ENCODE assay signal across 9 cellular contexts in genomic region chr12:75981773-75982564, GRCh38. TPM values are rescaled to one million over a fixed set of nuclear protein-coding genes. Genes with fewer than 3 reads are reported as not detected.
A peak's percentile ranks its signal among the peaks of the same experiment; 100 is the strongest.
DNase-seq lines count a peak whose midpoint lies in the region; ATAC-seq, FAIRE-seq and TF ChIP-seq lines count a peak whose summit lies in the region.
"Had no signal": no experiment of that assay in that cellular context is flagged by ENCODE, and none has a peak within 500 bp of the region (broad histone marks: within the 10 kb centered on the region; RNA-seq: fewer than 3 reads in every experiment).

No MANE protein-coding gene starts in this region.

- H3K79me2 ChIP-seq in HCT116 (ENCODE audit: insufficient read depth, low read length) (peaks cover 11% of the 10 kb centered on the region; the same call in 1 of the 2 replicates), OCI-LY3 (ENCODE audit: low read length) (no peaks in the 10 kb centered on the region), HepG2 (ENCODE audit: insufficient read depth, low read length) (no peaks in the 10 kb centered on the region)

- WGBS in HepG2 (ENCODE audit: low lambda C conversion rate), result 96% methylated on average over 12 of the region's 12 CpGs

- H3K9me3 ChIP-seq in HCT116 (ENCODE audit: control insufficient read depth in 1 of 2, insufficient read depth in 1 of 2, low read depth in 1 of 2, low read length in 2 of 2) (no peaks in the 10 kb centered on the region), OCI-LY3 (ENCODE audit: insufficient read depth, low read length) (no peaks in the 10 kb centered on the region), lower lobe of right lung (no peaks in the 10 kb centered on the region), kidney (ENCODE audit: control insufficient read depth in 1 of 2, low read length in 2 of 2) (no peaks in the 10 kb centered on the region), HepG2 (ENCODE audit: low read length) (no peaks in the 10 kb centered on the region)

- no peak for TF ChIP-seq EP300 in HepG2 (IDR thresholded peaks at IDR 0.05; ENCODE audit: low read depth in 2 of 2, low read length in 2 of 2)
- TF ChIP-seq EP300 in HepG2 (CRISPR knock-in tag; IDR thresholded peaks at IDR 0.05; ENCODE audit: borderline replicate concordance), result no peak

- no peak for TF ChIP-seq POLR2A in HCT116 (IDR thresholded peaks at IDR 0.05; ENCODE audit: borderline replicate concordance, extremely low read depth, insufficient read depth, insufficient read length)
- TF ChIP-seq POLR2A in HepG2 (IDR thresholded peaks at IDR 0.05; ENCODE audit: insufficient read depth in 1 of 2, low read depth in 2 of 2, low read length in 2 of 2), result no peak

- RAD21 ChIA-PET in HCT116 (lab: Charles Lee; ENCODE audit: low non-redundant PET in 1 of 2, low total read pairs in 2 of 2, uncharacterized antibody in 2 of 2, unreplicated experiment in 2 of 2), result interaction anchor here in 1 of 2 experiments (0.7 kb wide), 1 partner anchor 43 kb away, joined by 3 read pairs; no protein-coding TSS in a partner anchor

- H3K4me2 ChIP-seq in HCT116 (ENCODE audit: low read length) (peak overlapping the region; percentile 57), OCI-LY3 (ENCODE audit: low read length) (peak overlapping the region; percentile 98), HepG2 (ENCODE audit: low read depth, low read length) (no peak overlapping the region)

- H3K4me3 ChIP-seq in HCT116 (replicated peaks in 1 of 2; ENCODE audit: low read depth in 1 of 2, low read length in 2 of 2) (no peak overlapping the region), OCI-LY3 (ENCODE audit: low read length) (peak overlapping the region; percentile 74), lower lobe of right lung (no peak overlapping the region), kidney (ENCODE audit: low read length in 2 of 2) (no peak overlapping the region), HepG2 (replicated peaks in 1 of 3; ENCODE audit: insufficient read depth in 1 of 3, low read depth in 2 of 3, low read length in 3 of 3) (no peak overlapping the region)

- H3K9ac ChIP-seq in HCT116 (ENCODE audit: low read length) (peak overlapping the region; percentile 60), OCI-LY3 (ENCODE audit: low read length) (peak overlapping the region; percentile 44), kidney (ENCODE audit: low read length in 2 of 2) (no peak overlapping the region), HepG2 (ENCODE audit: insufficient read depth, low read depth, low read length) (no peak overlapping the region)

- H3K27me3 ChIP-seq in HCT116 (ENCODE audit: insufficient read depth, low read length) (no peaks in the 10 kb centered on the region), OCI-LY3 (ENCODE audit: low read depth, low read length) (peaks cover 13% of the 10 kb centered on the region), lower lobe of right lung (ENCODE audit: low read depth) (no peaks in the 10 kb centered on the region), HepG2 (ENCODE audit: control insufficient read depth in 1 of 2, insufficient read depth in 2 of 2, low read length in 2 of 2) (no peaks in the 10 kb centered on the region)

- peak; percentile 42 for DNase-seq in HCT116 (ENCODE audit: low read depth, low spot score)
- DNase-seq in lower lobe of right lung, result no peak
- no peak for DNase-seq in kidney
- no peak for DNase-seq in superior temporal gyrus (ENCODE audit: extremely low spot score)
- DNase-seq in stimulated activated CD4-positive, alpha-beta T cell treated with anti-CD3 and anti-CD28 coated beads, Interleukin-2, amount 100 ng/mL, for 24 hours, result no peak
- no peak for DNase-seq in HepG2 (ENCODE audit: low spot score)
- DNase-seq: activated CD4-positive, CD25-positive, alpha-beta regulatory T cell treated with anti-CD3 and anti-CD28 coated beads, Interleukin-2, amount 50 U/mL, for 72 hours had no signal

- no peak for TF ChIP-seq CTCF in HCT116 (IDR thresholded peaks at IDR 0.05 in 2 of 3, conservative IDR thresholded peaks at IDR 0.05 in 1 of 3; ENCODE audit: borderline replicate concordance in 1 of 3, insufficient read depth in 1 of 3, low read depth in 2 of 3, low read length in 2 of 3)
- TF ChIP-seq CTCF in OCI-LY3 (IDR thresholded peaks at IDR 0.05; ENCODE audit: low read depth, low read length), result no peak
- TF ChIP-seq CTCF in lower lobe of right lung (IDR thresholded peaks at IDR 0.05), result no peak
- TF ChIP-seq CTCF in kidney (IDR thresholded peaks at IDR 0.05; ENCODE audit: borderline replicate concordance, extremely low read depth, insufficient read depth), result no peak
- TF ChIP-seq CTCF in HepG2 (CRISPR knock-in tag; IDR thresholded peaks at IDR 0.05), result no peak

- ATAC-seq in GM18873 (IDR thresholded peaks at IDR 0.05; ENCODE audit: low FRiP score, unreplicated experiment) (peak; percentile 45), HCT116 (peak; percentile 14; the same call in 1 of the 2 replicates), lower lobe of right lung (no peak), HepG2 (no peak)

- no peak for TF ChIP-seq RAD21 in HCT116 (IDR thresholded peaks at IDR 0.05; ENCODE audit: low read depth)
- no peak for TF ChIP-seq RAD21 in HepG2 (CRISPR knock-in tag; IDR thresholded peaks at IDR 0.05)

- intact Hi-C loops in HCT116 (cut with micrococcal nuclease), result no loop called here
- intact Hi-C loops in lower lobe of right lung (cut with DNase I), result no loop called here
- intact Hi-C loops in kidney (cut with DNase I), result no loop called here
- intact Hi-C loops in HepG2 (cut with micrococcal nuclease; ENCODE audit: unreplicated experiment), result loop anchor here (10.0 kb wide), 1 partner anchor 1547 kb away; no protein-coding TSS in a partner anchor

- CTCF ChIA-PET in HCT116 (lab: Charles Lee), result no interaction called here
- CTCF ChIA-PET in HepG2 (lab: Yijun Ruan, JAX; ENCODE audit: low intra/inter-chr PET ratio, low total read pairs), result no interaction called here

- no peaks in the 10 kb centered on the region for H3K9me2 ChIP-seq in HCT116 (ENCODE audit: insufficient read depth)

- H3K36me3 ChIP-seq in HCT116 (ENCODE audit: control insufficient read depth in 1 of 2, insufficient read depth in 2 of 2, low read length in 2 of 2), result no peaks in the 10 kb centered on the region
- H3K36me3 ChIP-seq in OCI-LY3 (replicated peaks; ENCODE audit: low read depth, low read length), result no peaks in the 10 kb centered on the region
- H3K36me3 ChIP-seq in lower lobe of right lung, result no peaks in the 10 kb centered on the region
- no peaks in the 10 kb centered on the region for H3K36me3 ChIP-seq in kidney (ENCODE audit: control insufficient read depth in 1 of 2, insufficient read depth in 2 of 2, low read length in 2 of 2)
- H3K36me3 ChIP-seq in HepG2 (replicated peaks in 1 of 2; ENCODE audit: control insufficient read depth in 1 of 2, insufficient read depth in 2 of 2, low read length in 2 of 2), result no peaks in the 10 kb centered on the region

- H4K20me1 ChIP-seq in HCT116 (ENCODE audit: insufficient read depth) (no peaks in the 10 kb centered on the region), OCI-LY3 (ENCODE audit: insufficient read depth, low read length) (no peaks in the 10 kb centered on the region), HepG2 (ENCODE audit: insufficient read depth, low read length) (no peaks in the 10 kb centered on the region)

- POLR2A ChIA-PET in HCT116 (lab: Charles Lee) (interaction anchor here (1.0 to 4.7 kb wide), 6 partner anchors 21 to 119 kb away, joined by 3 to 23 read pairs (median 4); partner anchors contain the start of gene PHLDA1), HepG2 (lab: Yijun Ruan, JAX) (interaction anchor here (1.3 to 1.5 kb wide), 2 partner anchors 8 to 49 kb away, joined by 5 to 6 read pairs; partner anchors contain the start of gene PHLDA1)

- H3K4me1 ChIP-seq in HCT116 (ENCODE audit: control insufficient read depth in 1 of 2, insufficient read depth in 2 of 2, low read length in 2 of 2) (peaks cover 81 to 95% of the 10 kb centered on the region in 2 experiments), OCI-LY3 (ENCODE audit: low read length) (peaks cover 69% of the 10 kb centered on the region), lower lobe of right lung (peaks cover 73% of the 10 kb centered on the region), kidney (ENCODE audit: control insufficient read depth in 1 of 2, insufficient read depth in 1 of 2, low read depth in 1 of 2, low read length in 2 of 2) (peaks cover 13 to 25% of the 10 kb centered on the region in 2 donors), HepG2 (ENCODE audit: insufficient read depth, low read length) (peaks cover 90% of the 10 kb centered on the region)

- H3K27ac ChIP-seq in HCT116 (ENCODE audit: low read depth, low read length) (peak overlapping the region; percentile 98), OCI-LY3 (ENCODE audit: low read length) (no peak overlapping the region), lower lobe of right lung (peak overlapping the region; percentile 55), kidney (ENCODE audit: low read depth in 2 of 2, low read length in 2 of 2) (no peak overlapping the region), HepG2 (ENCODE audit: extremely low read length, insufficient read depth, low read length) (no peak overlapping the region)

- BruUV-seq in HCT116 (replicated peaks; lab: Mats Ljungman, UMichigan) (no TSS peak), HepG2 (replicated peaks; lab: Mats Ljungman, UMichigan) (no TSS peak)

- in situ Hi-C loops in HepG2 (cut with HindIII; ENCODE audit: extremely low pct_ligation_motif_present, low pct_unique_long_range_greater_than_20kb), result no loop called here

- H2AFZ ChIP-seq in HCT116 (ENCODE audit: low read depth, low read length, poor library complexity, severe bottlenecking) (no peak overlapping the region), OCI-LY3 (ENCODE audit: low read depth, low read length) (no peak overlapping the region), HepG2 (ENCODE audit: low read length) (no peak overlapping the region)

- FAIRE-seq in kidney (lab: Jason Lieb, UNC) (no peak), HepG2 (lab: Jason Lieb, UNC) (no peak)

RNA-seq across cellular contexts. Expression of gene PHLDA1, which starts 49.6 kb away (rescaled TPM):
- total RNA-seq in HCT116 (2021; ENCODE audit: unreplicated experiment) (231 TPM), lower lobe of right lung (12.2 TPM), kidney (15.3 TPM), HepG2 (2016; rRNA removed; fragmentation: Illumina TruSeq; extraction: Trizol) (41.0 and 42.6 TPM in 2 replicates)
- polyA plus RNA-seq in HCT116 (2012), result 178 and 186 TPM in 2 replicates
- polyA plus RNA-seq in kidney (ENCODE audit: insufficient read depth, low read depth, low replicate concordance) (9.5 TPM), HepG2 (2011; rRNA removed) (30.5 and 33.8 TPM in 2 replicates)
- total RNA-seq in HepG2 (2016; cell fraction: cytosol; rRNA removed; fragmentation: Illumina TruSeq; extraction: Trizol; ENCODE audit: low read depth), result 17.8 and 19.6 TPM in 2 replicates
- 40.7 and 41.0 TPM in 2 replicates for total RNA-seq in HepG2 (2016; cell fraction: insoluble cytoplasmic fraction; rRNA removed; fragmentation: Illumina TruSeq; extraction: Trizol)
- 46.7 and 48.5 TPM in 2 replicates for total RNA-seq in HepG2 (2016; cell fraction: membrane; rRNA removed; fragmentation: Illumina TruSeq; extraction: Trizol)
- 48.4 and 49.5 TPM in 2 replicates for total RNA-seq in HepG2 (2016; cell fraction: nucleus; rRNA removed; fragmentation: Illumina TruSeq; extraction: Trizol)
- polyA plus RNA-seq in HepG2 (2011; cell fraction: cytosol; rRNA removed), result 25.4 and 27.1 TPM in 2 replicates
- polyA plus RNA-seq in HepG2 (2011; cell fraction: nucleus; rRNA removed), result 24.3 and 25.8 TPM in 2 replicates
- 19.1 and 25.3 TPM in 2 replicates for polyA plus RNA-seq in HepG2 (2012)
- polyA plus RNA-seq in HepG2 (2016; cell fraction: cytosol; fragmentation: Illumina TruSeq; extraction: Trizol; ENCODE audit: low read depth), result 10.9 and 15.0 TPM in 2 replicates
- polyA plus RNA-seq in HepG2 (2016; cell fraction: insoluble cytoplasmic fraction; fragmentation: Illumina TruSeq; extraction: Trizol; ENCODE audit: low read depth), result 61.4 and 62.2 TPM in 2 replicates
- polyA plus RNA-seq in HepG2 (2016; cell fraction: membrane; fragmentation: Illumina TruSeq; extraction: Trizol; ENCODE audit: low read depth), result 29.1 and 33.4 TPM in 2 replicates
- polyA plus RNA-seq in HepG2 (2016; cell fraction: nucleus; fragmentation: Illumina TruSeq; extraction: Trizol; ENCODE audit: insufficient read depth, low read depth), result 87.7 and 87.9 TPM in 2 replicates
- 3.0 and 40.9 TPM in 2 replicates for polyA minus RNA-seq in HepG2 (2011; rRNA and poly(A)+ RNA removed; ENCODE audit: low replicate concordance)
- polyA minus RNA-seq in HepG2 (2011; cell fraction: cytosol; rRNA and poly(A)+ RNA removed), result 43.4 and 48.0 TPM in 2 replicates
- 53.5 and 53.8 TPM in 2 replicates for polyA minus RNA-seq in HepG2 (2011; cell fraction: nucleus; rRNA and poly(A)+ RNA removed)

Comparison
In these comparisons a context has a peak if more than half of its experiments do, and no peak if none do; other contexts are left out.
1. ATAC-seq: peak in GM18873 (single experiment) and HCT116 (single experiment); none in lower lobe of right lung (0 of 2) and HepG2 (single experiment).
2. H3K27ac ChIP-seq: peak in HCT116 (single experiment) and lower lobe of right lung (single experiment); none in OCI-LY3 (single experiment), kidney (0 of 2) and HepG2 (single experiment).
3. H3K9ac ChIP-seq: peak in HCT116 (single experiment) and OCI-LY3 (single experiment); none in kidney (0 of 2) and HepG2 (single experiment).